ENCODE assay signal across 27 cellular contexts in the genomic region with DNA sequence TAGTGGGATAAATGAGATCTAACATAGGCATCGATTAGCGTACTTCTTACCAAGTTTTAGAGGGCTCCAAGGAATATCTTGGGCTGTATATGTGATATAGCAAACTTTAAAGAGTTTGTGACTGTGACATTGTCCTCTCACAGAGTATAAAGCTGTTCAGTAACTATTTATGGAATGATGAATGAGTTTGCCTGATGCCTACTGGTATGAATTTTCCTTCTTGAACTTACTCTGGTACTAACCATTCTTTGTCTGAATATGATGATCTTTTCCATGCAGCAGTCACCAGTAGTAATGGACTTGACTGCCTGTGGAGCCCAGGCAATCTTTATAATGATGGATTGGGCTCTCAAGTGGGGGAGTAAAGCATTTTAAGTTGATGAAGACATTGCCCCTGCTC.
DNase-seq lines count a peak whose midpoint lies in the region; FAIRE-seq and TF ChIP-seq lines count a peak whose summit lies in the region.
"Had no signal": no experiment of that assay in that cellular context is flagged by ENCODE, and none has a peak within 500 bp of the region (broad histone marks: within the 10 kb centered on the region; RNA-seq: fewer than 3 reads in every experiment).

No MANE protein-coding gene starts in this region.

- H3K9ac ChIP-seq in keratinocyte (ENCODE audit: control insufficient read depth, extremely low read depth, insufficient read depth, low read length) (no peak overlapping the region), skeletal muscle satellite cell (ENCODE audit: low read depth, low read length) (peak overlapping the region; percentile 82)

- H3K9me1 ChIP-seq in keratinocyte (ENCODE audit: control insufficient read depth, extremely low read depth, insufficient read depth, low read length) = no peaks in the 10 kb centered on the region

- no peaks in the 10 kb centered on the region for H3K27me3 Mint-ChIP-seq in mesothelial cell of epicardium (ENCODE audit: low read depth)
- H3K27me3 Mint-ChIP-seq: activated naive CD8-positive, alpha-beta T cell treated with anti-CD3 and anti-CD28 coated beads, Interleukin-2, amount 10 ng/mL, durations not matched to agents 7 days and 5 days; effector memory CD8-positive, alpha-beta T cell had no signal

- peak; percentile 18 for DNase-seq in ACHN
- DNase-seq in SJCRH30 = no peak
- no peak for DNase-seq in keratinocyte (ENCODE audit: low read depth, low spot score)
- DNase-seq in cerebellar cortex (ENCODE audit: low spot score) = no peak
- DNase-seq in LoVo (ENCODE audit: low spot score) = no peak
- no peak for DNase-seq in GM19239 (ENCODE audit: insufficient read length, low spot score)
- no peak for DNase-seq in mesothelial cell of epicardium (ENCODE audit: low spot score in 2 of 2, unreplicated experiment in 2 of 2)
- DNase-seq: activated CD4-positive, alpha-beta T cell treated with anti-CD3 and anti-CD28 coated beads, Interleukin-2, amount 50 U/mL, for 48 hours; activated CD4-positive, CD25-positive, alpha-beta regulatory T cell; activated naive CD8-positive, alpha-beta T cell treated with anti-CD3 and anti-CD28 coated beads, Interleukin-2, amount 10 ng/mL, durations not matched to agents 7 days and 5 days; effector memory CD8-positive, alpha-beta T cell; H7; head of caudate nucleus; KBM-7; left colon; mucosa of descending colon; NCI-H146; NCI-H2171; NCI-H526; RPMI8226; spleen; stimulated activated CD4-positive, alpha-beta T cell treated with anti-CD3 and anti-CD28 coated beads, Interleukin-4, amount 100 ng/mL, for 1 hour; stimulated activated naive CD4-positive, alpha-beta T cell treated with Interleukin-2 at 50 U/mL for 16 hours had no signal

- FAIRE-seq in keratinocyte (lab: Jason Lieb, UNC) = no peak
- no peak for FAIRE-seq in GM19239 (lab: Jason Lieb, UNC)
- FAIRE-seq: colon had no signal

- peak overlapping the region; percentile 94 for H3K27ac ChIP-seq in SJCRH30
- no peak overlapping the region for H3K27ac ChIP-seq in keratinocyte (ENCODE audit: control insufficient read depth, insufficient read depth, low read length)

- H3K4me1 ChIP-seq in SJCRH30 (peaks cover 45% of the 10 kb centered on the region), keratinocyte (ENCODE audit: control insufficient read depth, extremely low read depth, insufficient read depth, low read length) (peaks cover 22% of the 10 kb centered on the region), skeletal muscle satellite cell (ENCODE audit: control insufficient read depth, insufficient read depth, low read length) (peaks cover 50% of the 10 kb centered on the region)
- H3K4me1 ChIP-seq: spleen had no signal

- no peak overlapping the region for H3K27ac Mint-ChIP-seq in mesothelial cell of epicardium
- H3K27ac Mint-ChIP-seq: activated naive CD8-positive, alpha-beta T cell treated with anti-CD3 and anti-CD28 coated beads, Interleukin-2, amount 10 ng/mL, durations not matched to agents 7 days and 5 days; CD14-positive monocyte; effector memory CD8-positive, alpha-beta T cell had no signal

- H2AFZ ChIP-seq in keratinocyte (ENCODE audit: control insufficient read depth, low read length) = no peak overlapping the region

- TF ChIP-seq CTCF in keratinocyte (optimal IDR thresholded peaks at IDR 0.05 in 1 of 3, IDR thresholded peaks at IDR 0.05 in 1 of 3, conservative IDR thresholded peaks at IDR 0.05 in 1 of 3; ENCODE audit: extremely low read depth in 1 of 3, insufficient read depth in 2 of 3, low read length in 3 of 3) (no peak), mesothelial cell of epicardium (IDR thresholded peaks at IDR 0.05; ENCODE audit: unreplicated experiment) (no peak)

- in situ Hi-C loops in ACHN (cut with HindIII; ENCODE audit: low pct_ligation_motif_present, low pct_unique_long_range_greater_than_20kb, low sequenced_read_pairs) = no loop called here

- peaks cover 26% of the 10 kb centered on the region for H3K4me1 Mint-ChIP-seq in mesothelial cell of epicardium
- H3K4me1 Mint-ChIP-seq: activated naive CD8-positive, alpha-beta T cell treated with anti-CD3 and anti-CD28 coated beads, Interleukin-2, amount 10 ng/mL, durations not matched to agents 7 days and 5 days; CD14-positive monocyte had no signal

- H3K27me3 ChIP-seq in SJCRH30 (no peaks in the 10 kb centered on the region), keratinocyte (ENCODE audit: control insufficient read depth, extremely low read depth, insufficient read depth, low read length) (no peaks in the 10 kb centered on the region), skeletal muscle satellite cell (ENCODE audit: control insufficient read depth, insufficient read depth, low read length) (no peaks in the 10 kb centered on the region)
- H3K27me3 ChIP-seq: spleen had no signal

- H3K79me2 ChIP-seq in keratinocyte (ENCODE audit: control insufficient read depth, insufficient read depth, low read length) = no peaks in the 10 kb centered on the region

- H3K4me3 ChIP-seq in SJCRH30 (no peak overlapping the region), keratinocyte (ENCODE audit: control insufficient read depth in 2 of 3, extremely low read depth in 1 of 3, insufficient read depth in 2 of 3, low read depth in 1 of 3, low read length in 3 of 3) (no peak overlapping the region), skeletal muscle satellite cell (ENCODE audit: low read length) (peak overlapping the region; percentile 15)
- H3K4me3 ChIP-seq: mucosa of descending colon, spleen had no signal

- no peaks in the 10 kb centered on the region for H3K9me3 Mint-ChIP-seq in mesothelial cell of epicardium
- H3K9me3 Mint-ChIP-seq: activated naive CD8-positive, alpha-beta T cell treated with anti-CD3 and anti-CD28 coated beads, Interleukin-2, amount 10 ng/mL, durations not matched to agents 7 days and 5 days; brain; effector memory CD8-positive, alpha-beta T cell had no signal

- peaks cover 4% of the 10 kb centered on the region for H3K36me3 Mint-ChIP-seq in mesothelial cell of epicardium
- H3K36me3 Mint-ChIP-seq: activated naive CD8-positive, alpha-beta T cell treated with anti-CD3 and anti-CD28 coated beads, Interleukin-2, amount 10 ng/mL, durations not matched to agents 7 days and 5 days; brain; CD14-positive monocyte had no signal

- dilution Hi-C loops in keratinocyte (cut with MboI; ENCODE audit: extremely low pct_ligation_motif_present, low sequenced_read_pairs) = no loop called here

- H3K36me3 ChIP-seq in SJCRH30 (no peaks in the 10 kb centered on the region), keratinocyte (ENCODE audit: control insufficient read depth in 2 of 2, extremely low read depth in 1 of 2, insufficient read depth in 2 of 2, low read length in 2 of 2) (no peaks in the 10 kb centered on the region), skeletal muscle satellite cell (ENCODE audit: insufficient read depth, low read length) (no peaks in the 10 kb centered on the region)
- H3K36me3 ChIP-seq: spleen had no signal

- H3K4me2 ChIP-seq in keratinocyte (ENCODE audit: control insufficient read depth, extremely low read depth, insufficient read depth, low read depth, low read length) (peak overlapping the region; percentile 56), skeletal muscle satellite cell (ENCODE audit: low read length) (peak overlapping the region; percentile 69)

- H3K4me3 Mint-ChIP-seq in mesothelial cell of epicardium = no peak overlapping the region
- H3K4me3 Mint-ChIP-seq: activated naive CD8-positive, alpha-beta T cell treated with anti-CD3 and anti-CD28 coated beads, Interleukin-2, amount 10 ng/mL, durations not matched to agents 7 days and 5 days; brain; CD14-positive monocyte; effector memory CD8-positive, alpha-beta T cell had no signal

- H3K9me3 ChIP-seq in SJCRH30 (replicated peaks) (no peaks in the 10 kb centered on the region), keratinocyte (ENCODE audit: control insufficient read depth, low read depth, low read length) (no peaks in the 10 kb centered on the region), skeletal muscle satellite cell (replicated peaks; ENCODE audit: low read length) (no peaks in the 10 kb centered on the region)
- H3K9me3 ChIP-seq: mucosa of descending colon, spleen had no signal

- H4K20me1 ChIP-seq in keratinocyte (ENCODE audit: control insufficient read depth, extremely low read depth, insufficient read depth, low read length) = no peaks in the 10 kb centered on the region
